In genomic region chr9:32265037-32265436, GRCh38 we compare ENCODE assay signal across 20 cellular contexts.
"Had no signal": no experiment of that assay in that cellular context is flagged by ENCODE, and none has a peak within 500 bp of the region (broad histone marks: within the 10 kb centered on the region; RNA-seq: fewer than 3 reads in every experiment).

No MANE protein-coding gene starts in this region.

- H3K4me3 ChIP-seq: colonic mucosa, esophagus muscularis mucosa, heart right ventricle, lower lobe of right lung, prostate gland, skin epidermis, spleen, thoracic aorta, tibial nerve, upper lobe of left lung had no signal

- H3K27me3 ChIP-seq: colonic mucosa, esophagus muscularis mucosa, spleen, tibial nerve, upper lobe of left lung had no signal

- H3K36me3 ChIP-seq: colonic mucosa, esophagus muscularis mucosa, heart right ventricle, lower lobe of right lung, prostate gland, spleen, thoracic aorta, tibial nerve, upper lobe of left lung had no signal

- H3K4me1 ChIP-seq: colonic mucosa, heart right ventricle, lower lobe of right lung, prostate gland, spleen, tibial nerve, upper lobe of left lung had no signal

- H3K27ac ChIP-seq: colonic mucosa, esophagus muscularis mucosa, heart right ventricle, lower lobe of right lung, prostate gland, skin epidermis, spleen, thoracic aorta, tibial nerve, upper lobe of left lung had no signal

- DNase-seq: colonic mucosa; effector CD8-positive, alpha-beta T cell; foreskin melanocyte; glutamatergic neuron; heart right ventricle; hippocampal formation; immature natural killer cell; left ventricle myocardium superior; lower lobe of right lung; nucleus accumbens; right cardiac atrium; spleen; stimulated activated CD4-positive, alpha-beta T cell treated with anti-CD3 and anti-CD28 coated beads, Interleukin-4, amount 100 ng/mL, for 4 hours; upper lobe of left lung had no signal

- H3K9me3 ChIP-seq: colonic mucosa, esophagus muscularis mucosa, lower lobe of right lung, prostate gland, thoracic aorta, tibial nerve, upper lobe of left lung had no signal

- FAIRE-seq: endothelial cell of umbilical vein had no signal
